Comparison of ENCODE assay signal across 30 cellular contexts in the genomic region with DNA sequence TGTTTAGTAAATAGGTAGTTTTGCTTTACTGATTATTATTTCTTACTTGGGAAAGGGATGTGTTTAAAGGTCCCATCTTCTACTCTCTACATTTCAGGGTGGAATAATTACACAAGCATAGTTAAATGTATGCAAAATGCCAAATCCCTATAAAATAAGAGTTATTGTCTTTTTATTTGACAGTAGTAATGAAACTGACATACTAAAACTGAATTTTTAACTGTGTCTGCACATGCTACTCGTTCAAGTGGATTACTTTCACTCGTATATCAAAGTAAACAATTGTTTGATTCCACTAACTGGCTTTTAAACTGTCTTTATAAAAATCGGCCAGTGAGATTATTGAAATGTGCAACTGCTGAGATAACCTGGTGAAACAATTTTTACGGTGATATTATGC.
"Had no signal": no experiment of that assay in that cellular context is flagged by ENCODE, and none has a peak within 500 bp of the region (broad histone marks: within the 10 kb centered on the region; RNA-seq: fewer than 3 reads in every experiment).

No MANE protein-coding gene starts in this region.

- ATAC-seq: activated CD8-positive, alpha-beta T cell treated with anti-CD3 and anti-CD28 coated beads for 36 hours; activated T-cell treated with anti-CD3 and anti-CD28 coated beads, Interleukin-2, amount 50 U/mL, for 72 hours; activated T-helper 17 cell treated with anti-CD3 and anti-CD28 coated beads, Interleukin-2, amount 50 U/mL, for 72 hours; Right ventricle myocardium inferior had no signal

- H2AFZ ChIP-seq: PC-9 had no signal

- H3K27me3 ChIP-seq: ascending aorta, cardiac muscle cell, colonic mucosa, MG63 had no signal

- H3K27ac ChIP-seq: ascending aorta, cardiac muscle cell, colonic mucosa, PC-9, RWPE1 had no signal

- DNase-seq: activated CD4-positive, alpha-beta T cell treated with anti-CD3 and anti-CD28 coated beads, Interleukin-2, amount 10 ng/mL, durations not matched to agents 24 days and 14 days; activated CD4-positive, alpha-beta T cell treated with anti-CD3 and anti-CD28 coated beads, Interleukin-2, amount 50 U/mL, for 4 hours; activated CD8-positive, alpha-beta T cell treated with anti-CD3 and anti-CD28 coated beads for 36 hours; activated effector memory CD4-positive, alpha-beta T cell treated with anti-CD3 and anti-CD28 coated beads, Interleukin-2, amount 50 U/mL, for 16 hours; activated naive CD4-positive, alpha-beta T cell; activated naive CD8-positive, alpha-beta T cell treated with anti-CD3 and anti-CD28 coated beads, Interleukin-2, amount 10 ng/mL, durations not matched to agents 7 days and 5 days; activated T-cell treated with anti-CD3 and anti-CD28 coated beads, Interleukin-2, amount 50 U/mL, for 1 hour; activated T-cell treated with anti-CD3 and anti-CD28 coated beads, Interleukin-2, amount 50 U/mL, for 72 hours; amygdala; colonic mucosa; Kasumi-1; MG63; NCI-H1048; NCI-H1105 treated with DMSO at 0.1 percent for 48 hours; NCI-H1436; NCI-H1694; NCI-H1930; NCI-H2171 treated with DMSO at 0.1 percent for 48 hours; NCI-H2227 treated with DMSO at 0.1 percent for 48 hours; NCI-H446; NCI-H510A treated with DMSO at 0.1 percent for 48 hours; NCI-H526 treated with DMSO at 0.1 percent for 48 hours; NCI-H774; PC-9; SIG-M5 had no signal

- H3K4me3 ChIP-seq: ascending aorta, cardiac muscle cell, colonic mucosa, MG63, PC-9 had no signal

- H3K4me1 ChIP-seq: ascending aorta, colonic mucosa had no signal

- H3K4me2 ChIP-seq: PC-9 had no signal

- H3K36me3 ChIP-seq: ascending aorta, cardiac muscle cell, colonic mucosa, MG63 had no signal
